ENCODE assay signal across 2 cellular contexts in genomic region chr1:207052736-207053545, GRCh38.
TF ChIP-seq lines count a peak whose summit lies in the region.

Gene PFKFB2, plus strand, starts transcription at chr1:207053275. Its CDS starts 1,443 bp downstream, at chr1:207054718.

TF ChIP-seq in HCT116, 20 proteins besides CTCF, POLR2A, EP300 and RAD21 (continued from another document):
- TF ChIP-seq ZNF274 (IDR thresholded peaks at IDR 0.05; ENCODE audit: low read depth, low read length) = no peak
- TF ChIP-seq POLR2AphosphoS5 (IDR thresholded peaks at IDR 0.05; ENCODE audit: low read depth, low read length) = peak; percentile 86
- peak; percentile 79 for TF ChIP-seq EGR1 (IDR thresholded peaks at IDR 0.05; ENCODE audit: low read depth)
- TF ChIP-seq, protein P1, sequence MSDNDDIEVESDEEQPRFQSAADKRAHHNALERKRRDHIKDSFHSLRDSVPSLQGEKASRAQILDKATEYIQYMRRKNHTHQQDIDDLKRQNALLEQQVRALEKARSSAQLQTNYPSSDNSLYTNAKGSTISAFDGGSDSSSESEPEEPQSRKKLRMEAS (IDR thresholded peaks at IDR 0.05) = peak; percentile 73
- TF ChIP-seq CEBPB (IDR thresholded peaks at IDR 0.05; ENCODE audit: low read depth) = no peak
- no peak for TF ChIP-seq FOSL1 (IDR thresholded peaks at IDR 0.05; ENCODE audit: low read depth)
- TF ChIP-seq, protein P2, sequence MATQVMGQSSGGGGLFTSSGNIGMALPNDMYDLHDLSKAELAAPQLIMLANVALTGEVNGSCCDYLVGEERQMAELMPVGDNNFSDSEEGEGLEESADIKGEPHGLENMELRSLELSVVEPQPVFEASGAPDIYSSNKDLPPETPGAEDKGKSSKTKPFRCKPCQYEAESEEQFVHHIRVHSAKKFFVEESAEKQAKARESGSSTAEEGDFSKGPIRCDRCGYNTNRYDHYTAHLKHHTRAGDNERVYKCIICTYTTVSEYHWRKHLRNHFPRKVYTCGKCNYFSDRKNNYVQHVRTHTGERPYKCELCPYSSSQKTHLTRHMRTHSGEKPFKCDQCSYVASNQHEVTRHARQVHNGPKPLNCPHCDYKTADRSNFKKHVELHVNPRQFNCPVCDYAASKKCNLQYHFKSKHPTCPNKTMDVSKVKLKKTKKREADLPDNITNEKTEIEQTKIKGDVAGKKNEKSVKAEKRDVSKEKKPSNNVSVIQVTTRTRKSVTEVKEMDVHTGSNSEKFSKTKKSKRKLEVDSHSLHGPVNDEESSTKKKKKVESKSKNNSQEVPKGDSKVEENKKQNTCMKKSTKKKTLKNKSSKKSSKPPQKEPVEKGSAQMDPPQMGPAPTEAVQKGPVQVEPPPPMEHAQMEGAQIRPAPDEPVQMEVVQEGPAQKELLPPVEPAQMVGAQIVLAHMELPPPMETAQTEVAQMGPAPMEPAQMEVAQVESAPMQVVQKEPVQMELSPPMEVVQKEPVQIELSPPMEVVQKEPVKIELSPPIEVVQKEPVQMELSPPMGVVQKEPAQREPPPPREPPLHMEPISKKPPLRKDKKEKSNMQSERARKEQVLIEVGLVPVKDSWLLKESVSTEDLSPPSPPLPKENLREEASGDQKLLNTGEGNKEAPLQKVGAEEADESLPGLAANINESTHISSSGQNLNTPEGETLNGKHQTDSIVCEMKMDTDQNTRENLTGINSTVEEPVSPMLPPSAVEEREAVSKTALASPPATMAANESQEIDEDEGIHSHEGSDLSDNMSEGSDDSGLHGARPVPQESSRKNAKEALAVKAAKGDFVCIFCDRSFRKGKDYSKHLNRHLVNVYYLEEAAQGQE (IDR thresholded peaks at IDR 0.05; ENCODE audit: low read depth) = no peak
- peak; percentile 86 for TF ChIP-seq SIN3A (IDR thresholded peaks at IDR 0.05; ENCODE audit: low read depth)
- TF ChIP-seq ZBTB33 (IDR thresholded peaks at IDR 0.05; ENCODE audit: extremely low read depth, insufficient replicate concordance, low read length) = peak; percentile 97
- TF ChIP-seq SRF (IDR thresholded peaks at IDR 0.05; ENCODE audit: low read depth) = peak; percentile 58; the same call in 1 of the 2 replicates
- TF ChIP-seq JUND (IDR thresholded peaks at IDR 0.05) = no peak
- no peak for TF ChIP-seq EZH2phosphoT487 (IDR thresholded peaks at IDR 0.05; ENCODE audit: borderline replicate concordance)
- TF ChIP-seq EZH2 (IDR thresholded peaks at IDR 0.05) = no peak

TF ChIP-seq in SK-N-SH, 30 proteins besides CTCF, POLR2A, EP300 and RAD21 (continued from another document):
- TF ChIP-seq RFX5 (IDR thresholded peaks at IDR 0.05; ENCODE audit: low read length) (0 out of 2 replicates have a peak, but pooled peaks have one; percentile 14), ELF1 (IDR thresholded peaks at IDR 0.05) (no peak), MXI1 (IDR thresholded peaks at IDR 0.05; ENCODE audit: low read depth, low read length) (peak; percentile 74), YY1 (IDR thresholded peaks at IDR 0.05; ENCODE audit: low read depth) (no peak; the same call in 1 of the 2 replicates), NFIC (IDR thresholded peaks at IDR 0.05; ENCODE audit: borderline replicate concordance) (no peak), POLR2AphosphoS5 (IDR thresholded peaks at IDR 0.05; ENCODE audit: low read depth, low read length) (peak; percentile 53; the same call in 1 of the 2 replicates), IRF3 (IDR thresholded peaks at IDR 0.05; ENCODE audit: low read depth, low read length) (no peak), TAF1 (IDR thresholded peaks at IDR 0.05; ENCODE audit: borderline replicate concordance, low read depth, low read length) (peak; percentile 60; the same call in 1 of the 2 replicates), ZBTB33 (IDR thresholded peaks at IDR 0.05; ENCODE audit: borderline replicate concordance, low read depth) (peak; percentile 97), FOXJ3 (CRISPR knock-in tag; IDR thresholded peaks at IDR 0.05) (no peak), CHD2 (IDR thresholded peaks at IDR 0.05; ENCODE audit: low read length, partially characterized antibody) (peak; percentile 100)
- TF ChIP-seq, protein P3, sequence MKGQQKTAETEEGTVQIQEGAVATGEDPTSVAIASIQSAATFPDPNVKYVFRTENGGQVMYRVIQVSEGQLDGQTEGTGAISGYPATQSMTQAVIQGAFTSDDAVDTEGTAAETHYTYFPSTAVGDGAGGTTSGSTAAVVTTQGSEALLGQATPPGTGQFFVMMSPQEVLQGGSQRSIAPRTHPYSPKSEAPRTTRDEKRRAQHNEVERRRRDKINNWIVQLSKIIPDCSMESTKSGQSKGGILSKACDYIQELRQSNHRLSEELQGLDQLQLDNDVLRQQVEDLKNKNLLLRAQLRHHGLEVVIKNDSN (IDR thresholded peaks at IDR 0.05; ENCODE audit: borderline replicate concordance, low read depth) = peak; percentile 82
- TF ChIP-seq, protein P2 (IDR thresholded peaks at IDR 0.05; ENCODE audit: low read depth, low read length) = no peak
TF ChIP-seq in SK-N-SH: peak in this region for 10.
